Comparison of ENCODE assay signal across 8 cellular contexts in the genomic region with DNA sequence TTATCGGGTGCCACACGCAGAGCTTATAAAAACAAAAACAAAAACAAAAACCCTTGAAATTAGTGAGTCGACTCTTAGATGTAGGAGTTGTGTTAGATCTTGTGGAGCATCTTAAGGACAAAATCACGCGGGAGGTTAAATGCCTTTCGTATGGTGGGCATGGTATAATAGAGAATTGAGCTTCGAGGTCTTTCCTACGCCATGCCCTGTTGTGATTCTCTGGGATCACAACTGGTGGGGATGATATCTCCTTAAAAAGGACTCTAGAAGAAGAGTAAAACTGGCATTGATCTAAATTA. TPM values are rescaled to one million over a fixed set of nuclear protein-coding genes. Genes with fewer than 3 reads are reported as not detected.
DNase-seq lines count a peak whose midpoint lies in the region; ATAC-seq, FAIRE-seq and TF ChIP-seq lines count a peak whose summit lies in the region.

No MANE protein-coding gene starts in this region.

- WGBS in sigmoid colon, 2 donors, result 46 to 63% methylated on average over 8 of the region's 8 CpGs

- H3K4me1 ChIP-seq in sigmoid colon, result peaks cover 0 to 27% (median 19%) of the 10 kb centered on the region in 4 donors

- no peaks in the 10 kb centered on the region for H3K9me3 ChIP-seq in sigmoid colon

- peak overlapping the region; percentile 97 to 99 (median 98) for H3K27ac ChIP-seq in sigmoid colon

- FAIRE-seq in GM12891 (lab: Jason Lieb, UNC), result peak; percentile 28

- no peak for TF ChIP-seq EP300 in sigmoid colon (IDR thresholded peaks at IDR 0.05)

- no peak for TF ChIP-seq CTCF in WI38 (IDR thresholded peaks at IDR 0.05; ENCODE audit: low read depth, low read length)
- no peak for TF ChIP-seq CTCF in fibroblast of villous mesenchyme (IDR thresholded peaks at IDR 0.05; ENCODE audit: insufficient read depth, low read depth, low read length)
- no peak for TF ChIP-seq CTCF in sigmoid colon (IDR thresholded peaks at IDR 0.05)

- ATAC-seq in GM18909 (IDR thresholded peaks at IDR 0.05; ENCODE audit: poor library complexity, unreplicated experiment), result no peak
- no peak for ATAC-seq in HG02981 (IDR thresholded peaks at IDR 0.05; ENCODE audit: unreplicated experiment)

- no peaks in the 10 kb centered on the region for H3K36me3 ChIP-seq in sigmoid colon

- H3K27me3 ChIP-seq in sigmoid colon, result no peaks in the 10 kb centered on the region

- intact Hi-C loops in sigmoid colon (cut with DNase I), result loop anchor here (5.0 to 10.0 kb wide), 4 partner anchors 230 to 700 kb away; partner anchors contain the start of genes ARSK, CAST, RHOBTB3 and SKIC3

- H3K4me3 ChIP-seq in WI38 (ENCODE audit: low read depth, low read length) (peak overlapping the region; percentile 99), fibroblast of villous mesenchyme (ENCODE audit: low read depth, low read length) (peak overlapping the region; percentile 93), sigmoid colon (peak overlapping the region; percentile 85 to 94 (median 92))

- DNase-seq in GM12891 (ENCODE audit: insufficient read length, low spot score) (no peak), fibroblast of villous mesenchyme (ENCODE audit: low read depth) (no peak), sigmoid colon (no peak), NOMO-1 treated with dmso at 0.1 percent for 144 hours (lab: John Stamatoyannopoulos, UW; ENCODE audit: unreplicated experiment) (no peak), middle frontal gyrus (ENCODE audit: extremely low spot score, low spot score) (no peak)

- no peak for TF ChIP-seq POLR2A in GM12891 (IDR thresholded peaks at IDR 0.05; ENCODE audit: low read depth, low read length)
- TF ChIP-seq POLR2A in sigmoid colon (IDR thresholded peaks at IDR 0.05), result no peak

TF ChIP-seq in GM12891, 5 proteins besides CTCF, POLR2A, EP300 and RAD21:
- no peak for TF ChIP-seq POLR2AphosphoS5 (IDR thresholded peaks at IDR 0.05; ENCODE audit: low read depth, low read length)
- TF ChIP-seq TAF1 (IDR thresholded peaks at IDR 0.05; ENCODE audit: low read depth, low read length), result no peak
- no peak for TF ChIP-seq POU2F2 (IDR thresholded peaks at IDR 0.05; ENCODE audit: low read depth, low read length)
- TF ChIP-seq SPI1 (IDR thresholded peaks at IDR 0.05; ENCODE audit: low read depth, low read length), result no peak
- no peak for TF ChIP-seq PAX5 (IDR thresholded peaks at IDR 0.05; ENCODE audit: insufficient read depth, low read length, severe bottlenecking)

RNA-seq across cellular contexts. Expression of gene ELL2, which starts 0.8 kb away (rescaled TPM):
- polyA plus RNA-seq in GM12891 (2012; ENCODE audit: low read depth, missing spikeins), result 19.1 TPM
- total RNA-seq in fibroblast of villous mesenchyme (136 and 302 TPM in 2 replicates), sigmoid colon (10 to 100 TPM; 26.6 to 35.3 (median 29.8) TPM)
- polyA plus RNA-seq in sigmoid colon, result 10 to 100 TPM in 2 of 3 donors, 1 to 10 TPM in 1; 6.7 to 17.8 (median 10.2) TPM
